ENCODE assay signal across 16 cellular contexts in the genomic region with DNA sequence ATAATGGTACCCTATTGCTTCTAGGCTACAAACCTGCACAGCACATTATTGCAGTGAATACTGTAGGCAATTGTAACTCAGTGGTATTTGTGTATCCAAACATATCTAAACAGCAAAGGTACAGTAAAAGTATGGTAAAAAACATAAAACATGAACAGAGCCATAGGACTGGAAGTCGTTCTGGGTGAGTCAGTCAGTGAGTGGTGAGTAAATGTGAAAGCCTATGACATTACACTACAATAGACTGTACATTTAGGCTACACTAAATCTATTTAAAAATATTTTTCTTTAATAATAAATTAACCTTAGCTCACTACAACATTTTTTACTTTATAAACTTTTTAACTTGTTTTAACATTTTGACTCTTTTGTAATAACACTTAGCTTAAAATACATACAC.
"Had no signal": no experiment of that assay in that cellular context is flagged by ENCODE, and none has a peak within 500 bp of the region (broad histone marks: within the 10 kb centered on the region; RNA-seq: fewer than 3 reads in every experiment).

No MANE protein-coding gene starts in this region.

- H3K4me3 ChIP-seq: body of pancreas, neural progenitor cell, pancreas had no signal

- H3K27me3 ChIP-seq: body of pancreas, neural progenitor cell, pancreas had no signal

- H3K27ac ChIP-seq: body of pancreas, neural progenitor cell, pancreas had no signal

- H3K9me3 ChIP-seq: pancreas had no signal

- H2AFZ ChIP-seq: neural progenitor cell had no signal

- H3K4me1 ChIP-seq: body of pancreas, pancreas had no signal

- H3K4me3 Mint-ChIP-seq: central memory CD8-positive, alpha-beta T cell; naive B cell; neural progenitor cell; WTC11 had no signal

- H3K36me3 ChIP-seq: neural progenitor cell, pancreas had no signal

- H3K4me1 Mint-ChIP-seq: central memory CD8-positive, alpha-beta T cell; naive B cell had no signal

- H3K9ac ChIP-seq: neural progenitor cell had no signal

- H3K4me2 ChIP-seq: neural progenitor cell had no signal

- FAIRE-seq: pancreas, TTC549 had no signal

- H3K27ac Mint-ChIP-seq: naive B cell, WTC11 had no signal

- ATAC-seq: body of pancreas, left lobe of liver, pancreas, sciatic nerve, WTC11 had no signal

- DNase-seq: activated CD4-positive, alpha-beta T cell treated with anti-CD3 and anti-CD28 coated beads for 48 hours; activated naive CD4-positive, alpha-beta T cell treated with anti-CD3 and anti-CD28 coated beads, Interleukin-2, amount 50 U/mL, for 16 hours; activated T-cell treated with anti-CD3 and anti-CD28 coated beads for 4 hours; amygdala; body of pancreas; effector memory CD4-positive, alpha-beta T cell; islet precursor cell; mammary epithelial cell; naive B cell; pancreas had no signal
